ENCODE assay signal across 13 cellular contexts in the genomic region with DNA sequence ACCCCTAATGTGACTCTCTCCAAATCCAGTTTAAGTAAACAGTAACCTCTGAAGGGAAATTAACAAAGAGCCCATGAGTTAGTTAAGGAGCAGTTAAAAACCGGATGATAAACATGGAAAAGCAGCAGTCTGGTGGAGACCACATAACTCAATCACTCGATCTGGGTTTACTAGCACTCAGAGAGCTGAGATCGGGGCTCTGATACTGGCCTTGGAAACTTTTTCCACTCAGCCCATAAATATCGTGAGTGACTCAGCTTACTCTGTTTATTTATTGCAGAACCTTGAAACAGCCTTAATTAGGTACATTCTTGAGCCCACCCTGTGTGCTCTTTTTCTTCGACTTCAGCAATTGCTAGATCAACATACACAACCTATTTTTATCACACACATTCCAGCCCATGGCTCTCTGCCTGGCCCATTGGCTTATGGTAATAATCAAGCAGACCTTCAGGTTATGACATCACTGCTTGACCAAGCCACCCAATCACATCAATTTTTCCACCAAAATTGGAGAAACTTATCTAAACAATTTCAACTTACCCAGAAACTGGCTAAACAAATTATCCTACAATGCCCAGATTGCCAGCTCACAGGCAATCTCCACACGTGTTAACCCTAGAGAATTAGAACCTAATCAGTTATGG.
DNase-seq lines count a peak whose midpoint lies in the region; TF ChIP-seq lines count a peak whose summit lies in the region.
"Had no signal": no experiment of that assay in that cellular context is flagged by ENCODE, and none has a peak within 500 bp of the region (broad histone marks: within the 10 kb centered on the region; RNA-seq: fewer than 3 reads in every experiment).

No MANE protein-coding gene starts in this region.

- H3K9me3 ChIP-seq in CD8-positive, alpha-beta memory T cell (ENCODE audit: low read length), result no peaks in the 10 kb centered on the region
- no peaks in the 10 kb centered on the region for H3K9me3 ChIP-seq in colonic mucosa
- H3K9me3 ChIP-seq: Caco-2, esophagus squamous epithelium, SJCRH30 had no signal

- H3K4me3 Mint-ChIP-seq in CD8-positive, alpha-beta memory T cell, result no peak overlapping the region

- H3K27ac ChIP-seq in CD8-positive, alpha-beta memory T cell (ENCODE audit: low read depth, low read length), result peak overlapping the region; percentile 48
- H3K27ac ChIP-seq in colonic mucosa, result no peak overlapping the region
- H3K27ac ChIP-seq: SJCRH30 had no signal

- CTCF ChIA-PET in CD8-positive, alpha-beta memory T cell (lab: Charles Lee), result no interaction called here

- H3K27me3 Mint-ChIP-seq in CD8-positive, alpha-beta memory T cell, result no peaks in the 10 kb centered on the region

- no peaks in the 10 kb centered on the region for H3K9me3 Mint-ChIP-seq in CD8-positive, alpha-beta memory T cell

- H3K36me3 ChIP-seq in CD8-positive, alpha-beta memory T cell (ENCODE audit: insufficient read depth, low read length), result no peaks in the 10 kb centered on the region
- H3K36me3 ChIP-seq in colonic mucosa, result no peaks in the 10 kb centered on the region
- H3K36me3 ChIP-seq: esophagus squamous epithelium, SJCRH30 had no signal

- no peak for TF ChIP-seq CTCF in colonic mucosa (IDR thresholded peaks at IDR 0.05)

- DNase-seq in CD8-positive, alpha-beta memory T cell, result no peak
- peak; percentile 94 for DNase-seq in M059J (ENCODE audit: low read depth)
- DNase-seq in cerebellar cortex (ENCODE audit: low spot score), result peak; percentile 10
- peak; percentile 10 for DNase-seq in myocyte (ENCODE audit: low read depth)
- DNase-seq in NCI-H1105 (lab: John Stamatoyannopoulos, UW), result no peak
- no peak for DNase-seq in NCI-H2029 (lab: John Stamatoyannopoulos, UW)
- no peak for DNase-seq in NK-92 (lab: John Stamatoyannopoulos, UW; ENCODE audit: unreplicated experiment)
- no peak for DNase-seq in colonic mucosa
- DNase-seq: activated CD4-positive, alpha-beta T cell treated with anti-CD3 and anti-CD28 coated beads, Interleukin-2, amount 50 U/mL, for 1 hour; Caco-2; esophagus squamous epithelium; NCI-H226 had no signal

- H3K36me3 Mint-ChIP-seq in CD8-positive, alpha-beta memory T cell, result peaks cover 0 to 17% (median 4%) of the 10 kb centered on the region in 3 donors

- intact Hi-C loops in colonic mucosa (cut with DNase I), result no loop called here

- no peaks in the 10 kb centered on the region for H3K27me3 ChIP-seq in CD8-positive, alpha-beta memory T cell (ENCODE audit: insufficient read depth, low read length, poor library complexity, severe bottlenecking)
- H3K27me3 ChIP-seq in colonic mucosa, result no peaks in the 10 kb centered on the region
- H3K27me3 ChIP-seq: esophagus squamous epithelium, SJCRH30 had no signal

- H3K4me1 ChIP-seq in CD8-positive, alpha-beta memory T cell (ENCODE audit: insufficient read depth, low read length), result no peaks in the 10 kb centered on the region
- H3K4me1 ChIP-seq in colonic mucosa, result no peaks in the 10 kb centered on the region

- POLR2A ChIA-PET in CD8-positive, alpha-beta memory T cell (lab: Charles Lee), result no interaction called here

- no peak overlapping the region for H3K9ac ChIP-seq in colonic mucosa (ENCODE audit: low read depth in 2 of 2, low read length in 2 of 2)

- no peak overlapping the region for H3K27ac Mint-ChIP-seq in CD8-positive, alpha-beta memory T cell

- no peak overlapping the region for H3K4me3 ChIP-seq in CD8-positive, alpha-beta memory T cell (ENCODE audit: low read length)
- no peak overlapping the region for H3K4me3 ChIP-seq in colonic mucosa
- H3K4me3 ChIP-seq: esophagus squamous epithelium had no signal

- H3K4me1 Mint-ChIP-seq in CD8-positive, alpha-beta memory T cell, result peaks cover 3 to 25% (median 4%) of the 10 kb centered on the region in 3 donors

Comparison
In these comparisons a context has a peak if more than half of its experiments do, and no peak if none do; other contexts are left out.
1. DNase-seq: peak in M059J (single experiment), cerebellar cortex (single experiment) and myocyte (single experiment); none in CD8-positive, alpha-beta memory T cell (0 of 5), NCI-H1105 (single experiment), NCI-H2029 (single experiment), NK-92 (single experiment) and colonic mucosa (single experiment).